ENCODE assay signal across 8 cellular contexts in the genomic region with DNA sequence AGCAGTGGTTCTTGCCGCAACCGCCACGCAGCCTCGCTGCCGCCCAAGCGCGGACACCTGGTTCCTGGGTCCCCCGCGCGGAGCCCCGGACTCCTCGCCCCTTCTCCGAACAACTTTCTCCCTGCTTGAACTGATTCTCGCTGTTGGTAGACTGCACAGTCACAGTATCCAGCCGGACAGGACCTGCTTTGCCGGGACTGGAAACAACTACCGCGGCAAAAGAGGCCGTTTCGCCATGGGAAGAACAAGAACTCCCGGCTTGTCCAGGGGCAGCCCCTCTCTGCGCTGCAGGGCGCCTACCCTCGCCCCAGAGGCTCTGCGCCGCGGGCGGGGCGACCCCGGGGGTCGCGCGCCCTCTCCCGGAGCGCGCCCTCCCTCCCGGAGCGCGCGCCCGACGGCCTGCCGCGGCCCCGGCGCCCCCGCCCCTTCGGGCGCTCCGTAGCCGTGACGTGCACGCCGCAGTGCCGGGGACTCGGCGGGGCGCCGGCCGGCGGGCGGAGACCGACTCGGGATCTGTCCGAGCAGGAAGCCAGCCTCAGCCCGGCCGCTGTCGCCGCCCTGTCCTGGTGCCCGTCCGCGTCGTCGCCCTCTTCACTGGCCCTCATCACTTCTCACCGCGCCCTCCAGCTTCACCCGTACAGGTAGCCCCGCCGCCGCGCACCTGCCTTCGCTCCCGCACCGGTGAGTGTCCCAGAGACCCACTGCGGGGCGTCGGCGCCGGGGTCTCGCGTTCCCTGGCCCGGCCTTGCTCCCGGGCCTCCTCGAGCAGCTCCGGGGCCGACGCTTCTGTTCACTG. TPM values are rescaled to one million over a fixed set of nuclear protein-coding genes. Genes with fewer than 3 reads are reported as not detected.
A peak's percentile ranks its signal among the peaks of the same experiment; 100 is the strongest.
DNase-seq lines count a peak whose midpoint lies in the region; ATAC-seq and TF ChIP-seq lines count a peak whose summit lies in the region.

A gene (plus strand): TSS at position 497 of the 796 bp plus-strand sequence. CDS start 68,309 bp downstream, outside the sequence.

- peaks cover 8% of the 10 kb centered on the region for H3K4me1 Mint-ChIP-seq in activated T-cell treated with anti-CD3 and anti-CD28 coated beads, Interleukin-2, amount 50 U/mL, for 4 hours (ENCODE audit: low read depth)

- no peaks in the 10 kb centered on the region for H3K9me3 Mint-ChIP-seq in activated T-cell treated with anti-CD3 and anti-CD28 coated beads, Interleukin-2, amount 50 U/mL, for 4 hours

- intact Hi-C loops in esophagus muscularis mucosa (cut with DNase I) = no loop called here

- under 1% methylated on average over 42 of the region's 97 CpGs for WGBS in esophagus muscularis mucosa

- H3K27me3 ChIP-seq in esophagus muscularis mucosa (no peaks in the 10 kb centered on the region), mucosa of stomach (ENCODE audit: control insufficient read depth, insufficient read depth, low read length) (no peaks in the 10 kb centered on the region), stomach smooth muscle (ENCODE audit: control insufficient read depth in 1 of 2, insufficient read depth in 2 of 2, low read length in 2 of 2) (no peaks in the 10 kb centered on the region)

- H3K36me3 ChIP-seq in esophagus muscularis mucosa (no peaks in the 10 kb centered on the region), mucosa of stomach (ENCODE audit: control insufficient read depth, insufficient read depth, low read length) (no peaks in the 10 kb centered on the region), stomach smooth muscle (ENCODE audit: control insufficient read depth in 2 of 2, insufficient read depth in 2 of 2, low read length in 2 of 2) (no peaks in the 10 kb centered on the region)

- H3K9me3 ChIP-seq in esophagus muscularis mucosa = no peaks in the 10 kb centered on the region
- H3K9me3 ChIP-seq in mucosa of stomach (ENCODE audit: control insufficient read depth, low read length) = no peaks in the 10 kb centered on the region
- H3K9me3 ChIP-seq in stomach smooth muscle (ENCODE audit: control insufficient read depth in 2 of 2, low read length in 2 of 2) = no peaks in the 10 kb centered on the region

- DNase-seq in AG08396 (ENCODE audit: low spot score) (peak; percentile 88), NCI-H69 (lab: John Stamatoyannopoulos, UW) (peak; percentile 93), esophagus muscularis mucosa (ENCODE audit: extremely low spot score) (no peak)
- peak; percentile 22 for DNase-seq in activated T-cell treated with anti-CD3 and anti-CD28 coated beads, Interleukin-2, amount 50 U/mL, for 4 hours

- H3K9ac ChIP-seq in mucosa of stomach (ENCODE audit: low read length) (peak within 1 kb of the TSS; percentile 99), stomach smooth muscle (ENCODE audit: low read length in 2 of 2) (peak within 1 kb of the TSS; percentile 73 to 93)

- H3K4me3 ChIP-seq in esophagus muscularis mucosa = peak within 1 kb of the TSS; percentile 71 to 97 (median 91)
- peak within 1 kb of the TSS; percentile 88 for H3K4me3 ChIP-seq in mucosa of stomach (ENCODE audit: low read length)
- peak within 1 kb of the TSS; percentile 90 to 98 for H3K4me3 ChIP-seq in stomach smooth muscle (ENCODE audit: low read length in 2 of 2)

- TF ChIP-seq EP300 in esophagus muscularis mucosa (IDR thresholded peaks at IDR 0.05) = no peak

- peak within 1 kb of the TSS; percentile 91 for H3K4me3 Mint-ChIP-seq in activated T-cell treated with anti-CD3 and anti-CD28 coated beads, Interleukin-2, amount 50 U/mL, for 4 hours

- H3K27ac ChIP-seq in esophagus muscularis mucosa (replicated peaks in 1 of 4) (peak within 1 kb of the TSS; percentile 83 to 85 (median 84)), stomach smooth muscle (ENCODE audit: low read length) (peak within 1 kb of the TSS; percentile 73)

- peaks cover 46% of the 10 kb centered on the region for H3K27me3 Mint-ChIP-seq in activated T-cell treated with anti-CD3 and anti-CD28 coated beads, Interleukin-2, amount 50 U/mL, for 4 hours (ENCODE audit: low read depth)

- TF ChIP-seq POLR2A in esophagus muscularis mucosa (IDR thresholded peaks at IDR 0.05; ENCODE audit: low read depth) = no peak

- TF ChIP-seq CTCF in esophagus muscularis mucosa (IDR thresholded peaks at IDR 0.05) = no peak

- H3K4me1 ChIP-seq in esophagus muscularis mucosa (peaks cover 19 to 31% (median 19%) of the 10 kb centered on the region in 4 donors), mucosa of stomach (ENCODE audit: control insufficient read depth, insufficient read depth, low read length) (peaks cover 21% of the 10 kb centered on the region), stomach smooth muscle (ENCODE audit: control insufficient read depth, insufficient read depth, low read length) (no peaks in the 10 kb centered on the region)

- H3K36me3 Mint-ChIP-seq in activated T-cell treated with anti-CD3 and anti-CD28 coated beads, Interleukin-2, amount 50 U/mL, for 4 hours (ENCODE audit: insufficient read depth) = no peaks in the 10 kb centered on the region

- peak; percentile 87 for ATAC-seq in GM18867 (IDR thresholded peaks at IDR 0.05; ENCODE audit: unreplicated experiment)
- peak; percentile 83 for ATAC-seq in HG03064 (IDR thresholded peaks at IDR 0.05; ENCODE audit: low read depth, unreplicated experiment)
- peak; percentile 81 to 83 for ATAC-seq in activated T-cell treated with anti-CD3 and anti-CD28 coated beads, Interleukin-2, amount 50 U/mL, for 4 hours

RNA-seq across cellular contexts. Expression of the gene that starts here (rescaled TPM):
- total RNA-seq in activated T-cell treated with anti-CD3 and anti-CD28 coated beads, Interleukin-2, amount 50 U/mL, for 4 hours = 1 to 10 TPM in 1 of 3 donors, under 1 TPM in 2; 0.71 to 1.0 (median 0.92) TPM
- 10 to 100 TPM in 3 of 4 donors, 1 to 10 TPM in 1; 9.6 to 14.1 (median 12.3) TPM for total RNA-seq in esophagus muscularis mucosa

Comparison
In these comparisons a context has a peak if more than half of its experiments do, and no peak if none do; other contexts are left out.
1. RNA of the gene that starts here (total RNA-seq): 9.6 to 14.1 TPM in esophagus muscularis mucosa; 0.71 to 1.0 TPM in activated T-cell treated with anti-CD3 and anti-CD28 coated beads, Interleukin-2, amount 50 U/mL, for 4 hours; every median in the first group is over 4 times any median in the second.
2. Peak in every context shown above with its lines, with median percentiles within 50 percentile points of each other: ATAC-seq and H3K4me3 ChIP-seq.